25 cellular contexts compared by ENCODE assay signal in the genomic region with DNA sequence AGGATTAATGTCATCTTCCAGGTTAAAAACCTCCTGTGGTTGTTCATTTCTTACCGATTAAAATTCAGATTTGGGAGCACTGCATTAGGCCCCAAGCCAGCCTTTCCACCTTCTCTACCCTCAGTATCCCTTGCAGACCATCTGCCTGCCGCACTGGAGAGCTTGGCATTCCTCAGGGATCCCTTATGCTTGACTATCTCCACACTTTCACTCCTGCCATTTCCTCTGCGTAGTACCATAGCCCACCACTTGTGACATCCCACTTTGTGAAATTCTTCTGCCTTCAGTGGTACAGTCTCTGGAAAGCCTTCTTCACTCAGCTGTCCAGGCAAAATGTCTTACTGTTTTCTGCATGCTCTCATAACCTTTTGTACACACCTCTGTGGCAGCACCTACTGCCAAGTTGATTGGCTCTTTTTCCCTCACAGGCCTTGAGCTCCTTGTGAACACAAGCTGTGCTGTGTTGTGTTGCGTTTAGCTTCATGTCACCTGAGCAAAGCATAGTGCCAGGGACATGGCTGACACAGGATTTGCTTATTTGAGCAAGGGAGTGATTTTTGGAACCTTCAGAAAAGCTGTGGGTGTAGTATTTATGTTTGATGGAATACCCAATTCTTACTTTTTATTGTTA.
"Had no signal": no experiment of that assay in that cellular context is flagged by ENCODE, and none has a peak within 500 bp of the region (broad histone marks: within the 10 kb centered on the region; RNA-seq: fewer than 3 reads in every experiment).

No MANE protein-coding gene starts in this region.

- H3K27me3 Mint-ChIP-seq: activated naive CD8-positive, alpha-beta T cell treated with anti-CD3 and anti-CD28 coated beads, Interleukin-2, amount 10 ng/mL, durations not matched to agents 7 days and 5 days; activated T-helper 17 cell treated with anti-CD3 and anti-CD28 coated beads, Interleukin-2, amount 50 U/mL, for 72 hours; naive thymus-derived CD8-positive, alpha-beta T cell; stimulated activated naive B cell treated with anti-CD40 and anti-IgM and Interleukin-4, amounts not matched to agents 10 μg/mL and 1 μg/mL and 100 μg/mL, for 72 hours had no signal

- H3K27ac ChIP-seq: left lung, sigmoid colon, VCaP had no signal

- H3K9me3 ChIP-seq: left lung, sigmoid colon had no signal

- H3K4me3 ChIP-seq: left lung, lung, sigmoid colon, smooth muscle cell had no signal

- FAIRE-seq: bronchial epithelial cell, endothelial cell of umbilical vein had no signal

- H3K27ac Mint-ChIP-seq: activated CD8-positive, alpha-beta T cell treated with anti-CD3 and anti-CD28 coated beads, Interleukin-2, amount 10 ng/mL, durations not matched to agents 7 days and 5 days; activated naive CD8-positive, alpha-beta T cell treated with anti-CD3 and anti-CD28 coated beads, Interleukin-2, amount 10 ng/mL, durations not matched to agents 7 days and 5 days; activated T-helper 17 cell treated with anti-CD3 and anti-CD28 coated beads, Interleukin-2, amount 50 U/mL, for 72 hours; mesothelial cell of epicardium; stimulated activated naive B cell treated with anti-CD40 and anti-IgM and Interleukin-4, amounts not matched to agents 10 μg/mL and 1 μg/mL and 100 μg/mL, for 72 hours had no signal

- H3K4me3 Mint-ChIP-seq: activated CD8-positive, alpha-beta T cell treated with anti-CD3 and anti-CD28 coated beads, Interleukin-2, amount 10 ng/mL, durations not matched to agents 7 days and 5 days; activated naive CD8-positive, alpha-beta T cell treated with anti-CD3 and anti-CD28 coated beads, Interleukin-2, amount 10 ng/mL, durations not matched to agents 7 days and 5 days; activated T-helper 17 cell treated with anti-CD3 and anti-CD28 coated beads, Interleukin-2, amount 50 U/mL, for 72 hours; mesothelial cell of epicardium; stimulated activated naive B cell treated with anti-CD40 and anti-IgM and Interleukin-4, amounts not matched to agents 10 μg/mL and 1 μg/mL and 100 μg/mL, for 72 hours had no signal

- H3K27me3 ChIP-seq: left lung, sigmoid colon had no signal

- ATAC-seq: activated CD8-positive, alpha-beta T cell treated with anti-CD3 and anti-CD28 coated beads, Interleukin-2, amount 10 ng/mL, durations not matched to agents 7 days and 5 days; activated T-helper 17 cell treated with anti-CD3 and anti-CD28 coated beads, Interleukin-2, amount 50 U/mL, for 72 hours; esophagus mucosa; naive thymus-derived CD8-positive, alpha-beta T cell; stimulated activated naive B cell treated with anti-CD40 and anti-IgM and Interleukin-4, amounts not matched to agents 10 μg/mL and 1 μg/mL and 100 μg/mL, for 72 hours had no signal

- H3K9me3 Mint-ChIP-seq: activated naive CD8-positive, alpha-beta T cell treated with anti-CD3 and anti-CD28 coated beads, Interleukin-2, amount 10 ng/mL, durations not matched to agents 7 days and 5 days; activated T-helper 17 cell treated with anti-CD3 and anti-CD28 coated beads, Interleukin-2, amount 50 U/mL, for 72 hours; mesothelial cell of epicardium; naive thymus-derived CD8-positive, alpha-beta T cell; stimulated activated naive B cell treated with anti-CD40 and anti-IgM and Interleukin-4, amounts not matched to agents 10 μg/mL and 1 μg/mL and 100 μg/mL, for 72 hours had no signal

- H3K4me1 ChIP-seq: left lung, sigmoid colon had no signal

- H3K36me3 ChIP-seq: left lung, sigmoid colon had no signal

- DNase-seq: activated CD4-positive, alpha-beta T cell treated with anti-CD3 and anti-CD28 coated beads for 1 hour; activated CD4-positive, alpha-beta T cell treated with anti-CD3 and anti-CD28 coated beads, Interleukin-2, amount 50 U/mL, for 1 hour; activated CD8-positive, alpha-beta T cell treated with anti-CD3 and anti-CD28 coated beads, Interleukin-2, amount 10 ng/mL, durations not matched to agents 7 days and 5 days; activated naive CD4-positive, alpha-beta T cell; activated naive CD8-positive, alpha-beta T cell treated with anti-CD3 and anti-CD28 coated beads, Interleukin-2, amount 10 ng/mL, durations not matched to agents 7 days and 5 days; activated T-cell treated with anti-CD3 and anti-CD28 coated beads, Interleukin-2, amount 50 U/mL, for 1 hour; amniotic stem cell; effector CD8-positive, alpha-beta T cell; foreskin melanocyte; kidney glomerular epithelial cell; left lung; naive thymus-derived CD8-positive, alpha-beta T cell; retina; sigmoid colon; stimulated activated CD4-positive, alpha-beta T cell treated with anti-CD3 and anti-CD28 coated beads, Interleukin-15, amount 100 ng/mL, for 24 hours; stimulated activated naive B cell treated with anti-CD40 and anti-IgM and Interleukin-4, amounts not matched to agents 10 μg/mL and 1 μg/mL and 100 μg/mL, for 72 hours; trophoblast cell had no signal

- H3K4me1 Mint-ChIP-seq: activated naive CD8-positive, alpha-beta T cell treated with anti-CD3 and anti-CD28 coated beads, Interleukin-2, amount 10 ng/mL, durations not matched to agents 7 days and 5 days; activated T-helper 17 cell treated with anti-CD3 and anti-CD28 coated beads, Interleukin-2, amount 50 U/mL, for 72 hours; naive thymus-derived CD8-positive, alpha-beta T cell; stimulated activated naive B cell treated with anti-CD40 and anti-IgM and Interleukin-4, amounts not matched to agents 10 μg/mL and 1 μg/mL and 100 μg/mL, for 72 hours had no signal

- H3K4me2 ChIP-seq: smooth muscle cell had no signal
